In the genomic region with DNA sequence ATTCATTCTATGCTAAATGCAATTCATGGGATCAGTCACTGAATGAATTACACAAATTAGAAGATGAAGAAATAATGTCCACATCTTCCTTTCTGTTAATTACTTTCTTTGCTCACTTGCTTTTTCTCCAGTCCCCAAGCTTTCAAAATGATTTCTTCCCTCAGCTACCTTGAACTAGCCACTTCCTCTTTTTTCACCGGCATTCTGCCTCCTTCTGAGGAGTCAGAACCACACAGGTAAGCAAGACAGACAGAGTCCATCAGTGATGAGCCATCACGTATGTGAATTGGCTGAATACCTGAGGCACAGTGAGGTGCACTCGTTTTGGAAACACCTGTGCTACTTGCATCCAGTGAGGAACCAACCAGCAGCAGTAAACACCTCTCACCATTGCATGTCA, we compare ENCODE assay signal across 21 cellular contexts.
"Had no signal": no experiment of that assay in that cellular context is flagged by ENCODE, and none has a peak within 500 bp of the region (broad histone marks: within the 10 kb centered on the region; RNA-seq: fewer than 3 reads in every experiment).

No MANE protein-coding gene starts in this region.

- H3K4me1 Mint-ChIP-seq: activated naive CD4-positive, alpha-beta T cell treated with anti-CD3 and anti-CD28 coated beads, Interleukin-2, amount 10 ng/mL, durations not matched to agents 7 days and 5 days had no signal

- H3K36me3 ChIP-seq: cardiac muscle cell, heart left ventricle, prostate gland, uterus had no signal

- H3K27ac Mint-ChIP-seq: activated naive CD4-positive, alpha-beta T cell treated with anti-CD3 and anti-CD28 coated beads, Interleukin-2, amount 10 ng/mL, durations not matched to agents 7 days and 5 days; dendritic cell treated with granulocyte-macrophage colony-stimulating factor and Interleukin-4, amounts not matched to agents 40 ng/mL and 50 ng/mL, for 4 days; natural killer cell treated with Interleukin-12 subunit alpha and Interleukin-12 subunit beta and Interleukin-15 and Interleukin-18, amount 100 ng/mL, for 72 hours had no signal

- DNase-seq: activated CD4-positive, alpha-beta T cell treated with anti-CD3 and anti-CD28 coated beads for 1 hour; activated CD4-positive, alpha-beta T cell treated with anti-CD3 and anti-CD28 coated beads, Interleukin-2, amount 50 U/mL, for 4 hours; activated CD8-positive, alpha-beta memory T cell treated with anti-CD3 and anti-CD28 coated beads for 24 hours; activated CD8-positive, alpha-beta memory T cell treated with anti-CD3 and anti-CD28 coated beads, Interleukin-2, amount 50 U/mL, for 48 hours; activated effector memory CD4-positive, alpha-beta T cell treated with anti-CD3 and anti-CD28 coated beads, Interleukin-2, amount 50 U/mL, for 16 hours; activated naive CD4-positive, alpha-beta T cell treated with anti-CD3 and anti-CD28 coated beads, Interleukin-2, amount 10 ng/mL, durations not matched to agents 7 days and 5 days; activated T-cell treated with anti-CD3 and anti-CD28 coated beads, Interleukin-2, amount 50 U/mL, for 48 hours; effector CD4-positive, alpha-beta T cell; heart left ventricle; left ventricle myocardium superior; mammary epithelial cell; midbrain; stimulated activated CD4-positive, alpha-beta T cell treated with anti-CD3 and anti-CD28 coated beads, Interleukin-2, amount 100 ng/mL, for 48 hours; stimulated activated CD8-positive, alpha-beta memory T cell treated with anti-CD3 and anti-CD28 coated beads, Interleukin-4, amount 100 ng/mL, for 48 hours; stimulated activated naive CD4-positive, alpha-beta T cell; testis; uterus had no signal

- H3K27me3 ChIP-seq: cardiac muscle cell, heart left ventricle, testis, uterus had no signal

- H3K4me3 Mint-ChIP-seq: activated naive CD4-positive, alpha-beta T cell treated with anti-CD3 and anti-CD28 coated beads, Interleukin-2, amount 10 ng/mL, durations not matched to agents 7 days and 5 days; dendritic cell treated with granulocyte-macrophage colony-stimulating factor and Interleukin-4, amounts not matched to agents 40 ng/mL and 50 ng/mL, for 4 days; natural killer cell treated with Interleukin-12 subunit alpha and Interleukin-12 subunit beta and Interleukin-15 and Interleukin-18, amount 100 ng/mL, for 72 hours had no signal

- H3K9me3 ChIP-seq: heart left ventricle, prostate gland, testis, uterus had no signal

- H3K4me3 ChIP-seq: cardiac muscle cell, heart left ventricle, prostate gland, testis, uterus had no signal

- ATAC-seq: heart left ventricle; left ventricle myocardium superior; natural killer cell treated with Interleukin-12 subunit alpha and Interleukin-12 subunit beta and Interleukin-15 and Interleukin-18, amount 100 ng/mL, for 72 hours had no signal

- H3K27me3 Mint-ChIP-seq: activated naive CD4-positive, alpha-beta T cell treated with anti-CD3 and anti-CD28 coated beads, Interleukin-2, amount 10 ng/mL, durations not matched to agents 7 days and 5 days; dendritic cell treated with granulocyte-macrophage colony-stimulating factor and Interleukin-4, amounts not matched to agents 40 ng/mL and 50 ng/mL, for 4 days; natural killer cell treated with Interleukin-12 subunit alpha and Interleukin-12 subunit beta and Interleukin-15 and Interleukin-18, amount 100 ng/mL, for 72 hours had no signal

- H3K27ac ChIP-seq: cardiac muscle cell, heart left ventricle, prostate gland, testis, uterus had no signal

- H3K9me3 Mint-ChIP-seq: activated naive CD4-positive, alpha-beta T cell treated with anti-CD3 and anti-CD28 coated beads, Interleukin-2, amount 10 ng/mL, durations not matched to agents 7 days and 5 days; dendritic cell treated with granulocyte-macrophage colony-stimulating factor and Interleukin-4, amounts not matched to agents 40 ng/mL and 50 ng/mL, for 4 days had no signal

- H3K4me1 ChIP-seq: heart left ventricle, prostate gland, testis, uterus had no signal
